8 cellular contexts compared by ENCODE assay signal in genomic region chr3:16510620-16511319, GRCh38. TPM values are rescaled to one million over a fixed set of nuclear protein-coding genes. Genes with fewer than 3 reads are reported as not detected.
DNase-seq lines count a peak whose midpoint lies in the region; ATAC-seq and TF ChIP-seq lines count a peak whose summit lies in the region.

No MANE protein-coding gene starts in this region.

- no peaks in the 10 kb centered on the region for H3K27me3 ChIP-seq in effector memory CD4-positive, alpha-beta T cell (replicated peaks; ENCODE audit: control insufficient read depth, insufficient read depth, low read length, poor library complexity, severe bottlenecking)
- H3K27me3 ChIP-seq in stomach = peaks cover 0 to 34% (median 10%) of the 10 kb centered on the region in 3 donors

- no peaks in the 10 kb centered on the region for H3K27me3 Mint-ChIP-seq in activated T-cell treated with anti-CD3 and anti-CD28 coated beads, Interleukin-2, amount 50 U/mL, for 24 hours

- peak overlapping the region; percentile 98 for H3K27ac Mint-ChIP-seq in activated T-cell treated with anti-CD3 and anti-CD28 coated beads, Interleukin-2, amount 50 U/mL, for 24 hours

- peak overlapping the region; percentile 93 for H3K4me3 Mint-ChIP-seq in activated T-cell treated with anti-CD3 and anti-CD28 coated beads, Interleukin-2, amount 50 U/mL, for 24 hours

- WGBS in stomach, 5 donors = 76 to 91% (median 81%) methylated on average over 3 of the region's 3 CpGs

- peak overlapping the region; percentile 90 for H3K27ac ChIP-seq in effector memory CD4-positive, alpha-beta T cell (ENCODE audit: insufficient read depth, low read length, poor library complexity, severe bottlenecking)
- H3K27ac ChIP-seq in stomach = peak overlapping the region in 4 of 5 donors; percentile 81 to 86 (median 84)
- H3K27ac ChIP-seq in RWPE1 = no peak overlapping the region

- TF ChIP-seq EP300 in stomach (IDR thresholded peaks at IDR 0.05) = no peak

- POLR2A ChIA-PET in RWPE1 (lab: Yijun Ruan, JAX; ENCODE audit: low non-redundant PET) = no interaction called here

- H3K4me1 Mint-ChIP-seq in activated T-cell treated with anti-CD3 and anti-CD28 coated beads, Interleukin-2, amount 50 U/mL, for 24 hours (ENCODE audit: low read depth) = peaks cover 77% of the 10 kb centered on the region

- peaks cover 62% of the 10 kb centered on the region for H3K36me3 Mint-ChIP-seq in activated T-cell treated with anti-CD3 and anti-CD28 coated beads, Interleukin-2, amount 50 U/mL, for 24 hours (ENCODE audit: low read depth)

- DNase-seq in activated T-cell treated with anti-CD3 and anti-CD28 coated beads, Interleukin-2, amount 50 U/mL, for 24 hours = no peak
- no peak for DNase-seq in activated T-cell treated with anti-CD3 and anti-CD28 coated beads, Interleukin-2, amount 50 U/mL, for 1 hour
- DNase-seq in effector memory CD4-positive, alpha-beta T cell = no peak
- DNase-seq in stomach (no peak), NCI-H510A treated with DMSO at 0.1 percent for 48 hours (lab: John Stamatoyannopoulos, UW) (no peak), RWPE1 (ENCODE audit: low spot score) (no peak)

- H3K9me3 Mint-ChIP-seq in activated T-cell treated with anti-CD3 and anti-CD28 coated beads, Interleukin-2, amount 50 U/mL, for 24 hours = no peaks in the 10 kb centered on the region

- peaks cover 38% of the 10 kb centered on the region for H3K4me1 ChIP-seq in effector memory CD4-positive, alpha-beta T cell (ENCODE audit: control insufficient read depth, insufficient read depth, low read length, poor library complexity, severe bottlenecking)
- peaks cover 4 to 65% (median 35%) of the 10 kb centered on the region in 4 donors for H3K4me1 ChIP-seq in stomach

- ATAC-seq in HG03432 (IDR thresholded peaks at IDR 0.05; ENCODE audit: unreplicated experiment) (peak; percentile 8), GM18502 (IDR thresholded peaks at IDR 0.05; ENCODE audit: poor library complexity, unreplicated experiment) (no peak)

- TF ChIP-seq POLR2A in stomach (IDR thresholded peaks at IDR 0.05) = no peak

- no peaks in the 10 kb centered on the region for H3K9me3 ChIP-seq in effector memory CD4-positive, alpha-beta T cell (ENCODE audit: control insufficient read depth, low read length)
- H3K9me3 ChIP-seq in stomach = no peaks in the 10 kb centered on the region

- intact Hi-C loops in stomach (cut with DNase I; ENCODE audit: low total_unique reads) = no loop called here

- CTCF ChIA-PET in RWPE1 (lab: Yijun Ruan, JAX) = interaction anchor here (0.5 to 0.8 kb wide), 2 partner anchors 462 to 716 kb away, joined by 3 to 4 read pairs; no protein-coding TSS in a partner anchor

- H3K4me3 ChIP-seq in effector memory CD4-positive, alpha-beta T cell (ENCODE audit: insufficient read depth, low read depth, low read length, poor library complexity, severe bottlenecking) = peak overlapping the region; percentile 79
- no peak overlapping the region for H3K4me3 ChIP-seq in stomach

- H3K36me3 ChIP-seq in effector memory CD4-positive, alpha-beta T cell (ENCODE audit: control insufficient read depth, insufficient read depth, low read length) = no peaks in the 10 kb centered on the region
- no peaks in the 10 kb centered on the region for H3K36me3 ChIP-seq in stomach

- TF ChIP-seq CTCF in stomach (IDR thresholded peaks at IDR 0.05) = no peak
- no peak for TF ChIP-seq CTCF in RWPE1 (conservative IDR thresholded peaks at IDR 0.05; ENCODE audit: low read depth)

RNA-seq across cellular contexts. Expression of gene RFTN1, which starts 2.7 kb away (rescaled TPM):
- 100 to 1,000 TPM in 1 of 5 donors, 10 to 100 TPM in 3, 1 to 10 TPM in 1; 4.6 to 103 (median 35.1) TPM for total RNA-seq in stomach
- 10 to 100 TPM in 2 of 3 donors, 1 to 10 TPM in 1; 7.1 to 18.6 (median 17.7) TPM for polyA plus RNA-seq in stomach
